Comparison of ENCODE assay signal across 22 cellular contexts in the genomic region with DNA sequence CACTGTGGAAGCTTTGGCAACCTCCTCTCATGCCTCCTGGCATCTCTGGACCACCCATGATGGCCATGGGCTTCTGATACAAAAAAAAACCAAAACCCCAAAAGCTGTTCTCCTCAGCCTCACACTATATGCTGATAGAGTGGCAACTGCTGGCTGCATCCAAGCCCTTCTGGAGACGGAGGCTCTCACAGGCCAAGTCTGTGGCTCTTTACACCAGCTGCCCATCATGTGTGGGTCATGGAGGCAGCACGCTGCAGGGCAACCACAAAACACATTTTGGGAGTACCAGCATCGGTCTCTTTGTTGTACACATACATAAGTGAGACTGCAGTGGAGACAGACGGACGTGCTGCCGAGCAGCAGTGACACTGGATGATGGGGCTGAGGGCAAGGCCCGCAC. TPM values are rescaled to one million over a fixed set of nuclear protein-coding genes. Genes with fewer than 3 reads are reported as not detected.
"Had no signal": no experiment of that assay in that cellular context is flagged by ENCODE, and none has a peak within 500 bp of the region (broad histone marks: within the 10 kb centered on the region; RNA-seq: fewer than 3 reads in every experiment).

No MANE protein-coding gene starts in this region.

- H3K9me3 ChIP-seq: esophagus squamous epithelium, psoas muscle, sigmoid colon, thoracic aorta, tibial nerve, upper lobe of left lung had no signal

- H3K27ac Mint-ChIP-seq: memory B cell; nephron; neural progenitor cell; stimulated activated memory B cell treated with anti-CD40 and anti-IgM and Interleukin-4, amounts not matched to agents 10 μg/mL and 1 μg/mL and 100 μg/mL, for 72 hours had no signal

- H3K9me3 Mint-ChIP-seq: immature natural killer cell; memory B cell; nephron; neural progenitor cell; stimulated activated memory B cell treated with anti-CD40 and anti-IgM and Interleukin-4, amounts not matched to agents 10 μg/mL and 1 μg/mL and 100 μg/mL, for 72 hours; stimulated activated naive CD8-positive, alpha-beta T cell treated with anti-CD3 and anti-CD28 coated beads, Interleukin-15, Interleukin-2, amounts not matched to agents 100 ng/mL and 50 ng/mL, for 24 hours had no signal

- H3K36me3 ChIP-seq: neural progenitor cell had no signal

- ATAC-seq: psoas muscle; right cardiac atrium; stimulated activated memory B cell treated with anti-CD40 and anti-IgM and Interleukin-4, amounts not matched to agents 10 μg/mL and 1 μg/mL and 100 μg/mL, for 72 hours had no signal

- H3K4me3 ChIP-seq: coronary artery, esophagus squamous epithelium, lung, neural progenitor cell, psoas muscle, sigmoid colon, thoracic aorta, tibial nerve, upper lobe of left lung had no signal

- H3K4me1 ChIP-seq: psoas muscle, sigmoid colon, tibial nerve had no signal

- H3K4me3 Mint-ChIP-seq: immature natural killer cell; memory B cell; nephron; neural progenitor cell; stimulated activated memory B cell treated with anti-CD40 and anti-IgM and Interleukin-4, amounts not matched to agents 10 μg/mL and 1 μg/mL and 100 μg/mL, for 72 hours; stimulated activated naive CD8-positive, alpha-beta T cell treated with anti-CD3 and anti-CD28 coated beads, Interleukin-15, Interleukin-2, amounts not matched to agents 100 ng/mL and 50 ng/mL, for 24 hours had no signal

- H3K27ac ChIP-seq: coronary artery, esophagus squamous epithelium, neural progenitor cell, psoas muscle, sigmoid colon, thoracic aorta, tibial nerve, upper lobe of left lung had no signal

- DNase-seq: dermis blood vessel endothelial cell; effector memory CD4-positive, alpha-beta T cell; esophagus squamous epithelium; foreskin melanocyte; hypothalamus; immature natural killer cell; psoas muscle; right cardiac atrium; sigmoid colon; stimulated activated CD4-positive, alpha-beta T cell treated with anti-CD3 and anti-CD28 coated beads, Interleukin-2, amount 100 ng/mL, for 24 hours; stimulated activated CD4-positive, alpha-beta T cell treated with anti-CD3 and anti-CD28 coated beads, Interleukin-4, amount 100 ng/mL, for 24 hours had no signal

- H3K27me3 ChIP-seq: esophagus squamous epithelium, neural progenitor cell, sigmoid colon, tibial nerve, upper lobe of left lung had no signal

- H3K27me3 Mint-ChIP-seq: memory B cell; stimulated activated memory B cell treated with anti-CD40 and anti-IgM and Interleukin-4, amounts not matched to agents 10 μg/mL and 1 μg/mL and 100 μg/mL, for 72 hours; stimulated activated naive CD8-positive, alpha-beta T cell treated with anti-CD3 and anti-CD28 coated beads, Interleukin-15, Interleukin-2, amounts not matched to agents 100 ng/mL and 50 ng/mL, for 24 hours had no signal

- H3K4me1 Mint-ChIP-seq: memory B cell; nephron; stimulated activated memory B cell treated with anti-CD40 and anti-IgM and Interleukin-4, amounts not matched to agents 10 μg/mL and 1 μg/mL and 100 μg/mL, for 72 hours had no signal

RNA-seq across cellular contexts. Expression of gene SP140, which starts 51.1 kb away (rescaled TPM):
- total RNA-seq: dermis blood vessel endothelial cell, endothelial cell of umbilical vein had no signal
- polyA plus RNA-seq: endothelial cell of umbilical vein had no signal
